ENCODE assay signal across 8 cellular contexts in the genomic region with DNA sequence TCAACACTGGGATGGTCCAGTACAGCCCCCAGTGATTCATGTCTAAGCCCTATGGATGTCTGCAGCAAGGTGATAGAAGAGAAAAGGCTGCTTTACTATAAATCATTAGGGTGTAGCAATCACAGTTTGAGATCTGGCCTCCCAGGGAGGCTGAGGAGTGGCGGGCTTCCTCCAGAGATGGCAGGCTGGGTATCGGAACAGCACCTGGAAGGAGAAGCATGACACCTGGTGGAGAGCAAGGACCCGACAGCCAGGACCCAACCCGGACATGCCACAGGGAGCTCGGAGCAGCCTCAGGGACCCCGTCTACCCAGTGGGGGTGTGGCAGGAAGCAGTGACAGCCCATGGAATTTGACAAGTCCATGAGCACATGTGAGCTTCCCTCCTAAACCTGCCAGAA.
DNase-seq lines count a peak whose midpoint lies in the region; ATAC-seq and TF ChIP-seq lines count a peak whose summit lies in the region.

No MANE protein-coding gene starts in this region.

- TF ChIP-seq RAD21 in IMR-90 (IDR thresholded peaks at IDR 0.05; ENCODE audit: low read length) = peak; percentile 47
- peak; percentile 50 to 75 for TF ChIP-seq RAD21 in liver (IDR thresholded peaks at IDR 0.05)

- no peak for TF ChIP-seq POLR2A in IMR-90 (IDR thresholded peaks at IDR 0.05; ENCODE audit: low read depth, low read length)

- H4K5ac ChIP-seq in IMR-90 (ENCODE audit: low read depth, low read length) = no peak overlapping the region

- ATAC-seq in IMR-90 (ENCODE audit: low read depth) = no peak

- TF ChIP-seq CTCF in IMR-90 (conservative IDR thresholded peaks at IDR 0.05; ENCODE audit: low read depth, low read length) = peak; percentile 32
- peak; percentile 57 for TF ChIP-seq CTCF in astrocyte of the spinal cord (IDR thresholded peaks at IDR 0.05; ENCODE audit: low read depth, low read length)
- TF ChIP-seq CTCF in liver (IDR thresholded peaks at IDR 0.05; ENCODE audit: low read depth, low read length, missing input control) = peak; percentile 18

- H2BK15ac ChIP-seq in IMR-90 (ENCODE audit: low read depth, low read length) = no peak overlapping the region

- CTCF ChIA-PET in IMR-90 (lab: Yijun Ruan, JAX) = interaction anchor here (0.7 kb wide), 1 partner anchor 15 kb away, joined by 3 read pairs; no protein-coding TSS in a partner anchor

- WGBS in IMR-90 (ENCODE audit: extremely low coverage in 2 of 2, insufficient read length in 1 of 2), 2 experiments = no CpG with 5 or more reads among the region's 6 CpGs
- 25% methylated on average over 6 of the region's 6 CpGs for WGBS in liver

- no peak overlapping the region for H2BK20ac ChIP-seq in IMR-90 (ENCODE audit: low read depth, low read length)

- no peaks in the 10 kb centered on the region for H3K36me3 ChIP-seq in IMR-90 (ENCODE audit: control insufficient read depth, insufficient read depth, low read length)
- H3K36me3 ChIP-seq in liver (ENCODE audit: control insufficient read depth in 4 of 4, insufficient read depth in 3 of 4, low read depth in 1 of 4, low read length in 3 of 4) = no peaks in the 10 kb centered on the region

- H2AK5ac ChIP-seq in IMR-90 (ENCODE audit: low read depth, low read length) = no peak overlapping the region

- H3K27me3 ChIP-seq in IMR-90 (ENCODE audit: control insufficient read depth, insufficient read depth, low read length) (peaks cover 46% of the 10 kb centered on the region), liver (ENCODE audit: control insufficient read depth in 4 of 4, insufficient read depth in 4 of 4, low read length in 3 of 4) (peaks cover 0 to 11% (median 0%) of the 10 kb centered on the region in 4 donors)

- H3K4me3 ChIP-seq in IMR-90 (ENCODE audit: insufficient read depth, low read depth, low read length) (no peak overlapping the region), astrocyte of the spinal cord (ENCODE audit: low read depth, low read length) (no peak overlapping the region), liver (ENCODE audit: low read depth in 1 of 3, low read length in 3 of 3) (no peak overlapping the region)

- H3K4me1 ChIP-seq in IMR-90 (ENCODE audit: control insufficient read depth, insufficient read depth, low read length) = no peaks in the 10 kb centered on the region
- H3K4me1 ChIP-seq in liver (ENCODE audit: control insufficient read depth in 4 of 4, insufficient read depth in 4 of 4, low read length in 3 of 4) = no peaks in the 10 kb centered on the region

- POLR2A ChIA-PET in IMR-90 (lab: Charles Lee; ENCODE audit: unreplicated experiment) = no interaction called here

- DNase-seq in EH (ENCODE audit: low read depth) = peak; percentile 20
- DNase-seq in IMR-90 = peak; percentile 8
- peak; percentile 6 for DNase-seq in astrocyte of the spinal cord (ENCODE audit: low read depth, low spot score)
- no peak for DNase-seq in GM19238 (ENCODE audit: insufficient read length, low spot score)
- no peak for DNase-seq in globus pallidus (ENCODE audit: low spot score)
- no peak for DNase-seq in GDM1 (lab: John Stamatoyannopoulos, UW)
- no peak for DNase-seq in foreskin melanocyte

- H3K9ac ChIP-seq in IMR-90 (ENCODE audit: low read depth, low read length) = no peak overlapping the region
- no peak overlapping the region for H3K9ac ChIP-seq in liver (ENCODE audit: low read depth in 1 of 2, low read length in 2 of 2)

- no peaks in the 10 kb centered on the region for H3K79me1 ChIP-seq in IMR-90 (ENCODE audit: low read depth in 1 of 2, low read length in 2 of 2)

- no peaks in the 10 kb centered on the region for H3K9me1 ChIP-seq in IMR-90 (ENCODE audit: insufficient read depth, low read length)

- no peak overlapping the region for H3K56ac ChIP-seq in IMR-90 (ENCODE audit: extremely low read depth, insufficient read depth, low read length)

- intact Hi-C loops in IMR-90 (cut with micrococcal nuclease) = no loop called here

- no peak overlapping the region for H4K8ac ChIP-seq in IMR-90 (ENCODE audit: low read depth in 2 of 2, low read length in 2 of 2)

- H3K9me3 ChIP-seq in IMR-90 (ENCODE audit: control insufficient read depth, insufficient read depth, low read length) (no peaks in the 10 kb centered on the region), liver (ENCODE audit: control insufficient read depth in 4 of 4, low read length in 3 of 4) (peaks cover 0 to 5% (median 0%) of the 10 kb centered on the region in 4 donors)

- H2BK120ac ChIP-seq in IMR-90 (ENCODE audit: low read depth, low read length) = no peak overlapping the region

- H2AFZ ChIP-seq in IMR-90 (replicated peaks; ENCODE audit: low read length, poor library complexity) = no peak overlapping the region

- H3K27ac ChIP-seq in IMR-90 (ENCODE audit: insufficient read depth, low read length) (no peak overlapping the region), liver (ENCODE audit: low read depth in 1 of 2, low read length in 2 of 2) (no peak overlapping the region)

- H2BK5ac ChIP-seq in IMR-90 (ENCODE audit: low read depth, low read length, poor library complexity, severe bottlenecking) = no peak overlapping the region

- no peak overlapping the region for H3K18ac ChIP-seq in IMR-90 (ENCODE audit: low read depth, low read length)

- dilution Hi-C loops in IMR-90 (cut with HindIII; ENCODE audit: low sequenced_read_pairs, unreplicated experiment) = no loop called here

- H3K23ac ChIP-seq in IMR-90 (ENCODE audit: low read depth, low read length) = no peak overlapping the region

- in situ Hi-C loops in IMR-90 (cut with MboI; ENCODE audit: low sequenced_read_pairs) (no loop called here), astrocyte of the spinal cord (cut with HindIII; ENCODE audit: low sequenced_read_pairs) (no loop called here)

- H4K20me1 ChIP-seq in IMR-90 (ENCODE audit: insufficient read depth, low read length) = no peaks in the 10 kb centered on the region

- no peak overlapping the region for H3K14ac ChIP-seq in IMR-90 (replicated peaks; ENCODE audit: low read depth, low read length)

- no peak overlapping the region for H3K4me2 ChIP-seq in IMR-90 (ENCODE audit: low read depth, low read length)

- no peak overlapping the region for H2AK9ac ChIP-seq in IMR-90 (replicated peaks; ENCODE audit: low read depth, low read length, poor library complexity)

- no peak overlapping the region for H3K4ac ChIP-seq in IMR-90 (ENCODE audit: low read depth, low read length)

- BruUV-seq in IMR-90 (replicated peaks; lab: Mats Ljungman, UMichigan) = no TSS peak

- H4K91ac ChIP-seq in IMR-90 (ENCODE audit: insufficient read depth, low read depth, low read length) = no peak overlapping the region

TF ChIP-seq in IMR-90, 13 proteins besides CTCF, POLR2A, EP300 and RAD21:
- TF ChIP-seq SMC3 (IDR thresholded peaks at IDR 0.05; ENCODE audit: low read depth, low read length) = peak; percentile 36
- TF ChIP-seq MAZ (IDR thresholded peaks at IDR 0.05; ENCODE audit: borderline replicate concordance, low read depth, low read length) = no peak

TF ChIP-seq in liver, 16 proteins besides CTCF, POLR2A, EP300 and RAD21:
- TF ChIP-seq, protein P1, sequence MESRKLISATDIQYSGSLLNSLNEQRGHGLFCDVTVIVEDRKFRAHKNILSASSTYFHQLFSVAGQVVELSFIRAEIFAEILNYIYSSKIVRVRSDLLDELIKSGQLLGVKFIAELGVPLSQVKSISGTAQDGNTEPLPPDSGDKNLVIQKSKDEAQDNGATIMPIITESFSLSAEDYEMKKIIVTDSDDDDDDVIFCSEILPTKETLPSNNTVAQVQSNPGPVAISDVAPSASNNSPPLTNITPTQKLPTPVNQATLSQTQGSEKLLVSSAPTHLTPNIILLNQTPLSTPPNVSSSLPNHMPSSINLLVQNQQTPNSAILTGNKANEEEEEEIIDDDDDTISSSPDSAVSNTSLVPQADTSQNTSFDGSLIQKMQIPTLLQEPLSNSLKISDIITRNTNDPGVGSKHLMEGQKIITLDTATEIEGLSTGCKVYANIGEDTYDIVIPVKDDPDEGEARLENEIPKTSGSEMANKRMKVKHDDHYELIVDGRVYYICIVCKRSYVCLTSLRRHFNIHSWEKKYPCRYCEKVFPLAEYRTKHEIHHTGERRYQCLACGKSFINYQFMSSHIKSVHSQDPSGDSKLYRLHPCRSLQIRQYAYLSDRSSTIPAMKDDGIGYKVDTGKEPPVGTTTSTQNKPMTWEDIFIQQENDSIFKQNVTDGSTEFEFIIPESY (IDR thresholded peaks at IDR 0.05) = no peak
- TF ChIP-seq ATF3 (IDR thresholded peaks at IDR 0.05) (no peak), SP1 (IDR thresholded peaks at IDR 0.05) (no peak), REST (IDR thresholded peaks at IDR 0.05) (no peak), RXRA (IDR thresholded peaks at IDR 0.05) (no peak)
- TF ChIP-seq, protein P2, sequence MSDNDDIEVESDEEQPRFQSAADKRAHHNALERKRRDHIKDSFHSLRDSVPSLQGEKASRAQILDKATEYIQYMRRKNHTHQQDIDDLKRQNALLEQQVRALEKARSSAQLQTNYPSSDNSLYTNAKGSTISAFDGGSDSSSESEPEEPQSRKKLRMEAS (IDR thresholded peaks at IDR 0.05) = no peak
TF ChIP-seq in liver: peak in this region for 0.

Comparison
In these comparisons a context has a peak if more than half of its experiments do, and no peak if none do; other contexts are left out.
1. DNase-seq: peak in EH (single experiment), IMR-90 (single experiment) and astrocyte of the spinal cord (single experiment); none in GM19238 (single experiment), globus pallidus (single experiment), GDM1 (single experiment) and foreskin melanocyte (single experiment).
2. Peak in every context shown above with its lines, with median percentiles within 50 percentile points of each other: CTCF ChIP-seq.